ENCODE assay signal across 1 cellular context in the genomic region with DNA sequence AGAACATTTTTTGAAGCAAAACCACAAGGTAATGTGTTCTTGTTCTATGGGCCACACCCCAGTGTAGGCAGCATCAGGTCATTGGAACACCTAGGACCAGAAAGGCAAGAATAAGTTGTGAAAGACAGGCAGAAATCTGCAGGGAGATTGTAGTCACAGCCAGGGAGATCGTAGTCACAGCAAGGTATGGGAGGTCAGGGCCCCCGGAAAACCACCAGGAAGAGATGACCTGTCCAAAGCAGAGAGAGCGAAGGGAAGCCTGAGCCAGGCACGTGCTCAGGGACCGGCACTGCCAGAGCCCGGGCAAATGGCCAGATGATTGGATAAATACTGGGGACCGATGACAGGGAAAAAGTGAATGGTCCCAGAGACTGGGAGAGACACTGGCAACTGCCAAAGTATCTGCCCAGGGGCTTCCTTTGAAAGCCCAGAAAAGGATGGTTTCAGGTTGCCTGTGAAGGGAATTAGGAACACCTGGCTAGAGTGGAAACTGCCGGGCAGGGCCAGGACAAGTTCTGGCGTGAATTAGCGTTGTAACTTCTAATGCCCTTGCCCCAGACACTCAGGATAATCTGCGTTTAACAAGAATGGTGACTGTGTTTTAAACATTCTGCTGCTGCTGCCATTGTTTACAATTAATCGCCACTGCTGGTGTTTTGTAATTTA.
TF ChIP-seq lines count a peak whose summit lies in the region.

No MANE protein-coding gene starts in this region.

TF ChIP-seq in A549, 52 proteins besides CTCF, POLR2A, EP300 and RAD21 (continued from another document):
- no peak for TF ChIP-seq PHF8 (IDR thresholded peaks at IDR 0.05; ENCODE audit: borderline replicate concordance, low read depth)
- TF ChIP-seq, protein P1, sequence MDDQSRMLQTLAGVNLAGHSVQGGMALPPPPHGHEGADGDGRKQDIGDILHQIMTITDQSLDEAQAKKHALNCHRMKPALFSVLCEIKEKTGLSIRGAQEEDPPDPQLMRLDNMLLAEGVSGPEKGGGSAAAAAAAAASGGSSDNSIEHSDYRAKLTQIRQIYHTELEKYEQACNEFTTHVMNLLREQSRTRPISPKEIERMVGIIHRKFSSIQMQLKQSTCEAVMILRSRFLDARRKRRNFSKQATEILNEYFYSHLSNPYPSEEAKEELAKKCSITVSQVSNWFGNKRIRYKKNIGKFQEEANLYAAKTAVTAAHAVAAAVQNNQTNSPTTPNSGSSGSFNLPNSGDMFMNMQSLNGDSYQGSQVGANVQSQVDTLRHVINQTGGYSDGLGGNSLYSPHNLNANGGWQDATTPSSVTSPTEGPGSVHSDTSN (IDR thresholded peaks at IDR 0.05), result no peak
